ENCODE assay signal across 2 cellular contexts in the genomic region with DNA sequence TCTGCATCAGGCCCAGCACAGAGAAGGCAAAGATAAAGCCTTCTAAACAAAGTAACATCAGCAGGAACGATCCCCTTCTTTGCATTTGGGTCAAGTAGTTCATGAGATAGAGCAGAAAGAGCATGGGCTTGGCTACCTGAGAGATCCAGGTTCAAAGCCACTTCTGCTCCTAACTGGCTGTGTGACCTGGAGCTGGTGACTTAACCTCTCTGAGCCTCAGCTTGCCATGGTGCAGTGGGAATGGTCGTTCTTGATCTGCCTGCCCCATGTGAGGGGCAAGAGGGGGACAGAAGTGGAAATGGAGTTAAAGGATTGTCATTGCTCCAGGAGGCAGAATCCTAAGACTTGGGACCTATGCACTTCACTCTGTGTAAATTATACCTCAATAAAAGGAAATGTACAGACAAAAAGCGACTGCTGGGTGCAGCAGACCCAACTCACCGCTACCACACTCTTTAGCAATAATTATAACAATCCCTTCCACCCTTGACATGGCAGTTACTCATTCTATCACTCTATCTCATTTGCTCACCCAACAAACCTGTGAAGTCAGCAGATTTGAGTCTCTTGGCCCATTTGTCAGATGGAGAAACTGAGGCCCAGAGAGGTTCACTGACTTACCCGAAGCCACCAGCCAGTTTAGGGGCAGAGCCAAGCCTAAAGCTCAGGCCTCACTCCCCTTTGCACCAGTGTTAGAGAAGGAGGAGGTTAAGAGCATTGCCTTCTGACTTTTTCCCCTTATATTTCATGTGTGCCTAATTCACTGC.
A peak's percentile ranks its signal among the peaks of the same experiment; 100 is the strongest.
TF ChIP-seq lines count a peak whose summit lies in the region.

No MANE protein-coding gene starts in this region.

TF ChIP-seq in HEK293, 187 proteins besides CTCF, POLR2A, EP300 and RAD21:
- peak; percentile 77; the same call in 1 of the 2 replicates for TF ChIP-seq ZNF768 (tag by site-specific recombination; IDR thresholded peaks at IDR 0.05)
- no peak for TF ChIP-seq ZXDB (tag by site-specific recombination; IDR thresholded peaks at IDR 0.05)
- TF ChIP-seq ZNF664 (tag by site-specific recombination; IDR thresholded peaks at IDR 0.05) = peak; percentile 66; the same call in 1 of the 2 replicates

TF ChIP-seq in K562, 482 proteins besides CTCF, POLR2A, EP300 and RAD21:
- TF ChIP-seq MYC (IDR thresholded peaks at IDR 0.05; ENCODE audit: low read depth, low read length) (no peak), MYC (CRISPR knock-in tag; IDR thresholded peaks at IDR 0.05; ENCODE audit: borderline replicate concordance, low read depth) (no peak), PTBP1 (IDR thresholded peaks at IDR 0.05; ENCODE audit: low read depth, low read length) (0 out of 2 replicates have a peak, but pooled peaks have one; percentile 85), RBBP5 (IDR thresholded peaks at IDR 0.05; ENCODE audit: borderline replicate concordance, insufficient read depth, low read length, poor library complexity, severe bottlenecking) (no peak), MAFG (tag; conservative IDR thresholded peaks at IDR 0.05) (peak; percentile 68), HNRNPL (IDR thresholded peaks at IDR 0.05; ENCODE audit: low read depth, low read length) (no peak), ZNF121 (CRISPR knock-in tag; conservative IDR thresholded peaks at IDR 0.05) (no peak), KDM5B (IDR thresholded peaks at IDR 0.05; ENCODE audit: insufficient replicate concordance, low read depth, low read length) (peak; percentile 1), MAFK (IDR thresholded peaks at IDR 0.05; ENCODE audit: low read length) (peak; percentile 62; the same call in 1 of the 2 replicates), TSC22D4 (tag; IDR thresholded peaks at IDR 0.05) (no peak), MLX (CRISPR knock-in tag; conservative IDR thresholded peaks at IDR 0.05) (no peak), ZFP1 (CRISPR knock-in tag; IDR thresholded peaks at IDR 0.05) (no peak), ZNF316 (IDR thresholded peaks at IDR 0.05) (peak; percentile 89), BCOR (IDR thresholded peaks at IDR 0.05) (peak; percentile 92), ZBTB1 (CRISPR knock-in tag; IDR thresholded peaks at IDR 0.05; ENCODE audit: borderline replicate concordance, low read depth) (no peak), BRD9 (IDR thresholded peaks at IDR 0.05; ENCODE audit: low read depth, partially characterized antibody) (peak; percentile 97), KDM1A (IDR thresholded peaks at IDR 0.05) (peak; percentile 65 to 79; a peak in 3 of 4 replicates), SMARCA5 (IDR thresholded peaks at IDR 0.05) (peak; percentile 84; the same call in 1 of the 2 replicates), ZSCAN32 (CRISPR knock-in tag; IDR thresholded peaks at IDR 0.05) (no peak), ZNF79 (CRISPR knock-in tag; IDR thresholded peaks at IDR 0.05; ENCODE audit: low read depth) (no peak), MAFF (IDR thresholded peaks at IDR 0.05; ENCODE audit: low read length) (peak; percentile 77), FOXM1 (IDR thresholded peaks at IDR 0.05; ENCODE audit: low read depth) (no peak), FOXM1 (CRISPR knock-in tag; IDR thresholded peaks at IDR 0.05; ENCODE audit: low read depth) (no peak), MIER1 (IDR thresholded peaks at IDR 0.05; ENCODE audit: low read depth) (no peak), ZNF609 (CRISPR knock-in tag; IDR thresholded peaks at IDR 0.05; ENCODE audit: borderline replicate concordance) (no peak), RCOR1 (IDR thresholded peaks at IDR 0.05; ENCODE audit: borderline replicate concordance in 1 of 2, low read depth in 2 of 2, low read length in 2 of 2) (peak; percentile 5 to 40; a peak in 2 of 4 replicates), ZC3H4 (CRISPR knock-in tag; IDR thresholded peaks at IDR 0.05; ENCODE audit: borderline replicate concordance) (no peak), KLF10 (CRISPR knock-in tag; IDR thresholded peaks at IDR 0.05) (no peak), C11orf30 (IDR thresholded peaks at IDR 0.05; ENCODE audit: low read depth) (peak; percentile 86), TARDBP (IDR thresholded peaks at IDR 0.05) (no peak; the same call in 1 of the 2 replicates), PRDM10 (IDR thresholded peaks at IDR 0.05; ENCODE audit: partially characterized antibody) (no peak), ZNF644 (tag; IDR thresholded peaks at IDR 0.05; ENCODE audit: low read depth) (no peak), HDAC2 (IDR thresholded peaks at IDR 0.05) (0 out of 2 replicates have a peak, but pooled peaks have one; percentile 23), NCOA2 (IDR thresholded peaks at IDR 0.05; ENCODE audit: partially characterized antibody in 2 of 2) (no peak), HMGXB4 (CRISPR knock-in tag; IDR thresholded peaks at IDR 0.05) (no peak), RBM25 (IDR thresholded peaks at IDR 0.05; ENCODE audit: low read depth, low read length, severe bottlenecking) (peak; percentile 93), ADNP (tag; IDR thresholded peaks at IDR 0.05) (peak; percentile 87), FOXK1 (CRISPR knock-in tag; IDR thresholded peaks at IDR 0.05; ENCODE audit: borderline replicate concordance) (peak; percentile 40; the same call in 1 of the 2 replicates), ZFP36 (IDR thresholded peaks at IDR 0.05; ENCODE audit: low read depth, low read length, partially characterized antibody) (peak; percentile 89), NR1H2 (CRISPR knock-in tag; IDR thresholded peaks at IDR 0.05) (no peak)
- TF ChIP-seq, protein P1, sequence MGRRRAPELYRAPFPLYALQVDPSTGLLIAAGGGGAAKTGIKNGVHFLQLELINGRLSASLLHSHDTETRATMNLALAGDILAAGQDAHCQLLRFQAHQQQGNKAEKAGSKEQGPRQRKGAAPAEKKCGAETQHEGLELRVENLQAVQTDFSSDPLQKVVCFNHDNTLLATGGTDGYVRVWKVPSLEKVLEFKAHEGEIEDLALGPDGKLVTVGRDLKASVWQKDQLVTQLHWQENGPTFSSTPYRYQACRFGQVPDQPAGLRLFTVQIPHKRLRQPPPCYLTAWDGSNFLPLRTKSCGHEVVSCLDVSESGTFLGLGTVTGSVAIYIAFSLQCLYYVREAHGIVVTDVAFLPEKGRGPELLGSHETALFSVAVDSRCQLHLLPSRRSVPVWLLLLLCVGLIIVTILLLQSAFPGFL (CRISPR knock-in tag; IDR thresholded peaks at IDR 0.05) = no peak
- TF ChIP-seq, protein P2, sequence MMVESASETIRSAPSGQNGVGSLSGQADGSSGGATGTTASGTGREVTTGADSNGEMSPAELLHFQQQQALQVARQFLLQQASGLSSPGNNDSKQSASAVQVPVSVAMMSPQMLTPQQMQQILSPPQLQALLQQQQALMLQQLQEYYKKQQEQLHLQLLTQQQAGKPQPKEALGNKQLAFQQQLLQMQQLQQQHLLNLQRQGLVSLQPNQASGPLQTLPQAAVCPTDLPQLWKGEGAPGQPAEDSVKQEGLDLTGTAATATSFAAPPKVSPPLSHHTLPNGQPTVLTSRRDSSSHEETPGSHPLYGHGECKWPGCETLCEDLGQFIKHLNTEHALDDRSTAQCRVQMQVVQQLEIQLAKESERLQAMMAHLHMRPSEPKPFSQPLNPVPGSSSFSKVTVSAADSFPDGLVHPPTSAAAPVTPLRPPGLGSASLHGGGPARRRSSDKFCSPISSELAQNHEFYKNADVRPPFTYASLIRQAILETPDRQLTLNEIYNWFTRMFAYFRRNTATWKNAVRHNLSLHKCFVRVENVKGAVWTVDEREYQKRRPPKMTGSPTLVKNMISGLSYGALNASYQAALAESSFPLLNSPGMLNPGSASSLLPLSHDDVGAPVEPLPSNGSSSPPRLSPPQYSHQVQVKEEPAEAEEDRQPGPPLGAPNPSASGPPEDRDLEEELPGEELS (CRISPR knock-in tag; IDR thresholded peaks at IDR 0.05; ENCODE audit: borderline replicate concordance) = no peak
